Comparison of ENCODE assay signal across 8 cellular contexts in the genomic region with DNA sequence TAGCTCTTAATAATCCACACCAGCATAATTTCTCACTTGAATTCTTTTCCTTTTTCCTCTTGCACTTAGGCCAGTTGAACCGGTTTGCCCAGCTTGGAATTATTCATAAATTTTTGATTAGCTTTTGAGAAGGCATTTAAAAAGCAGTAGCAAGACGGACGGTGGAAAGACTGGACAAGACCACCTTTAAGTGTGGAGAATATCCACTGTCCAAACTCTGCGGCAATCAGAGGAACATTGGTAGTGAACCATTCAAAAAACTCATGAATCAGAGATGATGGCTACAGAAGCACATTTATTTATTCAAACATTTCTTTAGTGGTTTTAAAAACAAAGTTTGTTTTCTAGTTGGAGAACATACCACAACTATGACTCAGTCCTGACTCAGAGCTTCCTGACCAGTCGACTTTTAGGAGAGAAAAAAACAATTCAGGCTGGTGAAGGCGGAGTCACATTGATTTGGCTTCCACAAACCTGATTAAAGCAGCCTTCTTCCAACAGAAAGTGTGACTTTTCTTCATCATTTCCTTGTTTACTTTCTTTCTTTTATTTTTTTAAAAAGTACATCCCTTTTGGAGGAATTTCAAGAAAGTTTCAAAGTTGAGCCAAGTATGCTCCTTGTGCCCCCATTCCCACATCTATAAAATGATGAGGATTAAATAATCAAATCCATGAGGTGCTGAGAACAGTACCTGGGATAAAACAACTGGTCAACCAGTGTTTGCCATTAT.
DNase-seq lines count a peak whose midpoint lies in the region; ATAC-seq, FAIRE-seq and TF ChIP-seq lines count a peak whose summit lies in the region.

No MANE protein-coding gene starts in this region.

- H3K9ac ChIP-seq in NT2/D1 (ENCODE audit: insufficient read length, low read depth) = no peak overlapping the region
- H3K9ac ChIP-seq in kidney (ENCODE audit: low read length in 2 of 2) = no peak overlapping the region

- H3K27me3 ChIP-seq in NT2/D1 (ENCODE audit: insufficient read depth, insufficient read length) (no peaks in the 10 kb centered on the region), testis (no peaks in the 10 kb centered on the region)

- DNase-seq in NT2/D1 (ENCODE audit: low read depth, low spot score) (peak; percentile 75), T47D (ENCODE audit: low read depth in 1 of 2, low spot score in 1 of 2) (peak; percentile 26 to 89), kidney (no peak), testis (peak; percentile 32), NCI-H69 (lab: John Stamatoyannopoulos, UW) (no peak), DMS153 treated with DMSO at 0.1 percent for 48 hours (lab: John Stamatoyannopoulos, UW; ENCODE audit: unreplicated experiment) (no peak), GOT3 (lab: John Stamatoyannopoulos, UW) (no peak)

- peak; percentile 19 for ATAC-seq in GM18868 (IDR thresholded peaks at IDR 0.05; ENCODE audit: unreplicated experiment)

- FAIRE-seq in kidney (lab: Jason Lieb, UNC) = peak; percentile 54

- TF ChIP-seq CTCF in kidney (IDR thresholded peaks at IDR 0.05; ENCODE audit: borderline replicate concordance, extremely low read depth, insufficient read depth) (no peak), testis (IDR thresholded peaks at IDR 0.05) (no peak)

- H3K9me3 ChIP-seq in NT2/D1 (ENCODE audit: insufficient read depth, low read length) (peaks cover 7% of the 10 kb centered on the region; the same call in 1 of the 2 replicates), kidney (ENCODE audit: control insufficient read depth in 1 of 2, low read length in 2 of 2) (no peaks in the 10 kb centered on the region), testis (no peaks in the 10 kb centered on the region)

- in situ Hi-C loops in T47D (cut with HindIII; ENCODE audit: low pct_unique_long_range_greater_than_20kb, low sequenced_read_pairs) = no loop called here

- H3K36me3 ChIP-seq in NT2/D1 (ENCODE audit: insufficient read depth, insufficient read length, low read length) = no peaks in the 10 kb centered on the region
- H3K36me3 ChIP-seq in kidney (ENCODE audit: control insufficient read depth in 1 of 2, insufficient read depth in 2 of 2, low read length in 2 of 2) = no peaks in the 10 kb centered on the region
- H3K36me3 ChIP-seq in testis (ENCODE audit: low read depth, missing control alignments) = no peaks in the 10 kb centered on the region

- H3K4me1 ChIP-seq in NT2/D1 (ENCODE audit: insufficient read depth, insufficient read length) (no peaks in the 10 kb centered on the region), kidney (ENCODE audit: control insufficient read depth in 1 of 2, insufficient read depth in 1 of 2, low read depth in 1 of 2, low read length in 2 of 2) (no peaks in the 10 kb centered on the region), testis (no peaks in the 10 kb centered on the region)

- no peak for TF ChIP-seq POLR2A in testis (IDR thresholded peaks at IDR 0.05)

- H3K4me3 ChIP-seq in NT2/D1 (ENCODE audit: insufficient read length, low read depth) (no peak overlapping the region), kidney (ENCODE audit: low read length in 2 of 2) (no peak overlapping the region), testis (no peak overlapping the region)

- H3K27ac ChIP-seq in kidney (ENCODE audit: low read depth in 2 of 2, low read length in 2 of 2) (peak overlapping the region; percentile 40 to 90), testis (peak overlapping the region; percentile 51 to 77)

- WGBS in testis, 2 donors = 40 to 58% methylated on average over 6 of the region's 6 CpGs

- intact Hi-C loops in kidney (cut with DNase I) (no loop called here), testis (cut with DNase I; ENCODE audit: low total_unique reads) (no loop called here)

Comparison
In these comparisons a context has a peak if more than half of its experiments do, and no peak if none do; other contexts are left out.
1. DNase-seq: peak in NT2/D1 (single experiment), T47D (2 of 2) and testis (single experiment); none in kidney (single experiment), NCI-H69 (single experiment), DMS153 treated with DMSO at 0.1 percent for 48 hours (single experiment) and GOT3 (single experiment).